Comparison of ENCODE assay signal across 8 cellular contexts in the genomic region with DNA sequence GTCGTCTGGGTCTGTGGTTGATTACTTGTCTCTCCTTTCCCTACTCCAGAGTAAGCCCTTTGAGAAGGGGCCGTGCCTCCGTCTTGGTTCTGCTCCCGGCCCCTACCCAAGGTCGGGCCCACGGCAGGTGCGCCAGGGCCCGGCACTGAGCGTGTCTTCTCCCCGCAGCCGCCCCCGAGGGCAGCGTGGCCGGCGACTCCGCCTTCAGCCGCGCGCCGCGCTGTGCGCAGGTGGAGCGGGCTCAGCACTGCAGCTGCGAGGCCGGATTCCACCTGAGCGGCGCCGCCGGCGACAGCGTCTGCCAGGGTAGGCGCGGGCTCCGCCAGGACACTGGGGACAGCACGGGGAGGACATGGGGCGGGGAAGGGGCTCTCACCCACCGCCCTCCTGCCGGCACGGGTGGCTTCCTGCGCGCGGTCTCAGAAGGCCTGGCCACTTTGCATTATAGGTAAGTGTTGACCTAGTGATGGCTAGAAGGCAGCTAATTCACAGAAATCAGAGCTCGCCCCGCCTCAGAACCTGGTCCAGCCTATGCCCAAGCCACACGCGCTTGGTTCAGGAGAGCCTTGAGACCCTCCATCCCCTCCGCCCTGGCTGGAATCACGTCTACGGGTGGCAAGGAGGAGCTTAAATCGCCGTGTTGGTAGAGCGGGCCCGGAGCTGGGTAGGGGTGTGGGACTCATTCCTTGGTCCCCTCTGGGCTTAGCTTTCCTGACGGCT. TPM values are rescaled to one million over a fixed set of nuclear protein-coding genes. Genes with fewer than 3 reads are reported as not detected.
DNase-seq lines count a peak whose midpoint lies in the region; ATAC-seq and TF ChIP-seq lines count a peak whose summit lies in the region.

No MANE protein-coding gene starts in this region.

- no peak overlapping the region for H4K91ac ChIP-seq in mesenchymal stem cell (ENCODE audit: low read length)

- H2AFZ ChIP-seq in mesenchymal stem cell (ENCODE audit: low read depth, low read length): no peak overlapping the region

- H3K4me2 ChIP-seq in mesenchymal stem cell (ENCODE audit: low read length, poor library complexity, severe bottlenecking): peak overlapping the region; percentile 56

- H3K27me3 Mint-ChIP-seq in activated T-cell treated with anti-CD3 and anti-CD28 coated beads, Interleukin-2, amount 50 U/mL, for 72 hours (ENCODE audit: low read depth): no peaks in the 10 kb centered on the region

- H3K27ac ChIP-seq in mesenchymal stem cell (ENCODE audit: low read length, poor library complexity, severe bottlenecking) (no peak overlapping the region), breast epithelium (no peak overlapping the region), colonic mucosa (no peak overlapping the region)

- TF ChIP-seq CTCF in breast epithelium (IDR thresholded peaks at IDR 0.05) (no peak), colonic mucosa (IDR thresholded peaks at IDR 0.05) (no peak)

- no peak overlapping the region for H3K18ac ChIP-seq in mesenchymal stem cell (ENCODE audit: low read depth in 1 of 2, low read length in 2 of 2)

- H3K9ac ChIP-seq in mesenchymal stem cell (ENCODE audit: low read length): no peak overlapping the region
- no peak overlapping the region for H3K9ac ChIP-seq in colonic mucosa (ENCODE audit: low read depth in 2 of 2, low read length in 2 of 2)

- no peak overlapping the region for H3K4ac ChIP-seq in mesenchymal stem cell (ENCODE audit: low read depth in 1 of 2, low read length in 2 of 2)

- no peak overlapping the region for H2BK5ac ChIP-seq in mesenchymal stem cell (ENCODE audit: low read depth, low read length, poor library complexity, severe bottlenecking)

- no peak overlapping the region for H2BK120ac ChIP-seq in mesenchymal stem cell (ENCODE audit: low read depth, low read length)

- H3K27ac Mint-ChIP-seq in activated T-cell treated with anti-CD3 and anti-CD28 coated beads, Interleukin-2, amount 50 U/mL, for 72 hours: peak overlapping the region; percentile 90

- H3K14ac ChIP-seq in mesenchymal stem cell (ENCODE audit: low read length in 2 of 2): no peak overlapping the region

- peaks cover 0 to 3% of the 10 kb centered on the region in 2 experiments for H3K36me3 ChIP-seq in mesenchymal stem cell (ENCODE audit: control insufficient read depth in 1 of 2, insufficient read depth in 2 of 2, low read depth in 1 of 2, low read length in 2 of 2)
- H3K36me3 ChIP-seq in breast epithelium: no peaks in the 10 kb centered on the region
- H3K36me3 ChIP-seq in colonic mucosa: no peaks in the 10 kb centered on the region

- no peak overlapping the region for H4K8ac ChIP-seq in mesenchymal stem cell (ENCODE audit: low read length)

- ATAC-seq in activated T-cell treated with anti-CD3 and anti-CD28 coated beads, Interleukin-2, amount 50 U/mL, for 72 hours (replicated peaks in 1 of 2): peak; percentile 80 to 86
- ATAC-seq in HG03135 (IDR thresholded peaks at IDR 0.05; ENCODE audit: unreplicated experiment): no peak

- DNase-seq in stimulated activated CD8-positive, alpha-beta memory T cell treated with anti-CD3 and anti-CD28 coated beads, Interleukin-15, amount 100 ng/mL, for 4 hours (ENCODE audit: low read depth in 2 of 2): peak; percentile 19 to 26
- no peak for DNase-seq in stimulated activated CD8-positive, alpha-beta memory T cell treated with anti-CD3 and anti-CD28 coated beads, Interleukin-4, amount 100 ng/mL, for 48 hours
- DNase-seq in activated T-cell treated with anti-CD3 and anti-CD28 coated beads, Interleukin-2, amount 50 U/mL, for 72 hours: peak; percentile 72 to 77
- DNase-seq in mesenchymal stem cell (no peak), breast epithelium (ENCODE audit: low spot score in 2 of 2) (no peak), colonic mucosa (no peak), T1000 (lab: John Stamatoyannopoulos, UW) (no peak)

- H3K23ac ChIP-seq in mesenchymal stem cell (ENCODE audit: low read length in 2 of 2): no peak overlapping the region

- H3K4me3 Mint-ChIP-seq in activated T-cell treated with anti-CD3 and anti-CD28 coated beads, Interleukin-2, amount 50 U/mL, for 72 hours: peak overlapping the region; percentile 86 to 88

- intact Hi-C loops in breast epithelium (cut with DNase I; ENCODE audit: low total_unique reads): no loop called here
- intact Hi-C loops in colonic mucosa (cut with DNase I): no loop called here

- peak overlapping the region in 1 of 2 experiments; percentile 27 for H3K4me3 ChIP-seq in mesenchymal stem cell (ENCODE audit: insufficient read depth in 1 of 2, low read depth in 1 of 2, low read length in 2 of 2)
- no peak overlapping the region for H3K4me3 ChIP-seq in breast epithelium
- H3K4me3 ChIP-seq in colonic mucosa: no peak overlapping the region

- H2BK12ac ChIP-seq in mesenchymal stem cell (ENCODE audit: low read length in 2 of 2): no peak overlapping the region

- H3K9me3 ChIP-seq in mesenchymal stem cell (ENCODE audit: control insufficient read depth, low read length) (peaks cover 4% of the 10 kb centered on the region), breast epithelium (no peaks in the 10 kb centered on the region), colonic mucosa (no peaks in the 10 kb centered on the region)

- H3K79me1 ChIP-seq in mesenchymal stem cell (replicated peaks; ENCODE audit: low read length, poor library complexity, severe bottlenecking): no peaks in the 10 kb centered on the region

- H2AK5ac ChIP-seq in mesenchymal stem cell (ENCODE audit: low read length, severe bottlenecking): no peak overlapping the region

- no peak for TF ChIP-seq POLR2A in breast epithelium (IDR thresholded peaks at IDR 0.05)

- H3K9me3 Mint-ChIP-seq in activated T-cell treated with anti-CD3 and anti-CD28 coated beads, Interleukin-2, amount 50 U/mL, for 72 hours: no peaks in the 10 kb centered on the region

- H3K36me3 Mint-ChIP-seq in activated T-cell treated with anti-CD3 and anti-CD28 coated beads, Interleukin-2, amount 50 U/mL, for 72 hours (ENCODE audit: insufficient read depth in 2 of 2): peaks cover 0 to 2% of the 10 kb centered on the region in 2 donors

- H3K27me3 ChIP-seq in mesenchymal stem cell (ENCODE audit: control insufficient read depth in 1 of 2, insufficient read depth in 1 of 2, low read length in 2 of 2): peaks cover 11 to 21% of the 10 kb centered on the region in 2 experiments
- no peaks in the 10 kb centered on the region for H3K27me3 ChIP-seq in breast epithelium
- peaks cover 8% of the 10 kb centered on the region for H3K27me3 ChIP-seq in colonic mucosa

- peaks cover 56% of the 10 kb centered on the region for H3K4me1 Mint-ChIP-seq in activated T-cell treated with anti-CD3 and anti-CD28 coated beads, Interleukin-2, amount 50 U/mL, for 72 hours (ENCODE audit: low read depth)

- no peak overlapping the region for H2BK15ac ChIP-seq in mesenchymal stem cell (ENCODE audit: low read depth, poor library complexity, severe bottlenecking)

- H3K4me1 ChIP-seq in mesenchymal stem cell (ENCODE audit: control insufficient read depth, insufficient read depth, low read depth, low read length) (peaks cover 7% of the 10 kb centered on the region), breast epithelium (no peaks in the 10 kb centered on the region), colonic mucosa (no peaks in the 10 kb centered on the region)

- 69% methylated on average over 52 of the region's 54 CpGs for WGBS in mesenchymal stem cell

RNA-seq across cellular contexts. Expression of a gene that starts 43.5 kb away (rescaled TPM):
- 10 to 100 TPM; 22.3 to 30.6 TPM for total RNA-seq in activated T-cell treated with anti-CD3 and anti-CD28 coated beads, Interleukin-2, amount 50 U/mL, for 72 hours
- 0.43 TPM for polyA plus RNA-seq in mesenchymal stem cell (2013, experiment 1 of 2)
- 0.44 TPM for polyA plus RNA-seq in mesenchymal stem cell (2013, experiment 2 of 2)
- total RNA-seq in breast epithelium: 10 to 100 TPM in 2 of 3 donors, 1 to 10 TPM in 1; 9.2 to 15.7 (median 11.0) TPM
- total RNA-seq in colonic mucosa: under 1 TPM; 0.10 to 0.66 TPM

Comparison
In these comparisons a context has a peak if more than half of its experiments do, and no peak if none do; other contexts are left out.
1. DNase-seq: peak in stimulated activated CD8-positive, alpha-beta memory T cell treated with anti-CD3 and anti-CD28 coated beads, Interleukin-15, amount 100 ng/mL, for 4 hours (2 of 2) and activated T-cell treated with anti-CD3 and anti-CD28 coated beads, Interleukin-2, amount 50 U/mL, for 72 hours (2 of 2); none in stimulated activated CD8-positive, alpha-beta memory T cell treated with anti-CD3 and anti-CD28 coated beads, Interleukin-4, amount 100 ng/mL, for 48 hours (single experiment), mesenchymal stem cell (single experiment), breast epithelium (0 of 2), colonic mucosa (single experiment) and T1000 (single experiment).
2. RNA of a gene that starts 43.5 kb away (total RNA-seq): 22.3 to 30.6 TPM in activated T-cell treated with anti-CD3 and anti-CD28 coated beads, Interleukin-2, amount 50 U/mL, for 72 hours and 9.2 to 15.7 TPM in breast epithelium; 0.10 to 0.66 TPM in colonic mucosa; every median in the first group is over 4 times any median in the second.